8 cellular contexts compared by ENCODE assay signal in the genomic region with DNA sequence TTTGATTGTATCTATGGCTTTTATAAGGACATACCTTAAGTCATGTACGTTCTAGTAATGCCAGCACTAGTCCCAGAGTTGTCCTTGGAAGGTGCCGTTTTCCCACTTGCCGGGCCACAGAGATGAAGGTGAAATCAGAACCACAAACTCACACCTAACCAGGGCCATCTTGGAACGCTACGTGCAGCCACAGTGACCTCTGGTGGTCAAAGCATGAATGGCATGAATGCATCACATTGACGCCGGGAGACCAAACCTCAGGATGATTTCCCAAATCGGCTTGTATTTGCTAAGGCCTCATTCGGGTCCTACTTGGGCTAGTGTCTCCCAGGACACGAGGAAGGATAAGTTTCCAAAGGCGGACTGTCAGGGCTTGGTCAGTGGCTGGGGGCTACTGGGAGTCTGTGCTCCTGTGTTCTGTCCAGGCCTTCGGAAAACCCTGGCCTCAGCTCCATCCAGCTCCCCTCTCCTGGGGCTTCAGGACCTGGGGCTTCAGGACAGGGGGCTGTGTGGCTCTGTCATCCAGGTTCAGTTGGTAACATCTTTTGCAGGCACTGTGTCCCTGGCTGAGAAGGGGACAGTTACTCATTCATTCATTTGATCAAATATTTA.
DNase-seq lines count a peak whose midpoint lies in the region; ATAC-seq, FAIRE-seq and TF ChIP-seq lines count a peak whose summit lies in the region.

No MANE protein-coding gene starts in this region.

- H3K4me3 ChIP-seq in GM12864 (ENCODE audit: low read depth, low read length) (no peak overlapping the region), lower leg skin (ENCODE audit: low read depth, poor library complexity, severe bottlenecking) (no peak overlapping the region)

- intact Hi-C loops in lower leg skin (cut with DNase I; ENCODE audit: low total_unique reads) = no loop called here

- FAIRE-seq in A204.1 (lab: Jason Lieb, UNC) = peak; percentile 63

- TF ChIP-seq POLR2A in lower leg skin (IDR thresholded peaks at IDR 0.05) = no peak

- ATAC-seq in HG03135 (IDR thresholded peaks at IDR 0.05; ENCODE audit: unreplicated experiment) = no peak

- peak; percentile 98 for TF ChIP-seq CTCF in GM12864 (IDR thresholded peaks at IDR 0.05; ENCODE audit: low read depth, low read length, missing control alignments)
- TF ChIP-seq CTCF in lower leg skin (IDR thresholded peaks at IDR 0.05) = peak in 1 of 3 donors; percentile 96

- 12% methylated on average over 12 of the region's 12 CpGs for WGBS in lower leg skin, 2 donors

- DNase-seq in GM12864 (ENCODE audit: low read depth) (peak; percentile 3), NCI-H2107 (lab: John Stamatoyannopoulos, UW) (peak; percentile 46), dermis microvascular lymphatic vessel endothelial cell (ENCODE audit: low read depth in 2 of 2) (peak; percentile 38 to 51), lower leg skin (ENCODE audit: low spot score in 2 of 2) (peak; percentile 69 to 94)
- DNase-seq in activated CD4-positive, alpha-beta T cell treated with anti-CD3 and anti-CD28 coated beads, Interleukin-2, amount 50 U/mL, for 4 hours = peak; percentile 50 to 55
- DNase-seq in stimulated activated CD4-positive, alpha-beta T cell treated with anti-CD3 and anti-CD28 coated beads, TNF-alpha, amount 100 ng/mL, for 48 hours (ENCODE audit: low read depth in 3 of 3) = peak; percentile 40 to 53 (median 42)

Comparison
In these comparisons a context has a peak if more than half of its experiments do, and no peak if none do; other contexts are left out.
1. DNase-seq: peak in every context shown above with its lines; median percentile 82 in lower leg skin; 52 in activated CD4-positive, alpha-beta T cell treated with anti-CD3 and anti-CD28 coated beads, Interleukin-2, amount 50 U/mL, for 4 hours; 46 in NCI-H2107; 44 in dermis microvascular lymphatic vessel endothelial cell; 42 in stimulated activated CD4-positive, alpha-beta T cell treated with anti-CD3 and anti-CD28 coated beads, TNF-alpha, amount 100 ng/mL, for 48 hours; 3 in GM12864.